ENCODE assay signal across 1 cellular context in genomic region chr12:105235747-105236476, GRCh38.
A peak's percentile ranks its signal among the peaks of the same experiment; 100 is the strongest.
TF ChIP-seq lines count a peak whose summit lies in the region.

TSS of gene APPL2 (minus strand) at chr12:105236174. CDS start at chr12:105236012, 162 bp downstream.

TF ChIP-seq in SK-N-SH, 30 proteins besides CTCF, POLR2A, EP300 and RAD21 (continued from another document):
- no peak for TF ChIP-seq ZBTB33 (IDR thresholded peaks at IDR 0.05; ENCODE audit: borderline replicate concordance, low read depth)
- TF ChIP-seq RCOR1 (IDR thresholded peaks at IDR 0.05; ENCODE audit: low read length), result no peak
- peak; percentile 73; the same call in 1 of the 2 replicates for TF ChIP-seq SIN3A (IDR thresholded peaks at IDR 0.05; ENCODE audit: borderline replicate concordance, low read depth, low read length)
- TF ChIP-seq USF2 (IDR thresholded peaks at IDR 0.05; ENCODE audit: borderline replicate concordance, low read depth, low read length), result no peak
- no peak for TF ChIP-seq SMC3 (IDR thresholded peaks at IDR 0.05; ENCODE audit: low read depth, low read length)
- no peak for TF ChIP-seq FOSL2 (IDR thresholded peaks at IDR 0.05; ENCODE audit: borderline replicate concordance, low read depth)
- no peak for TF ChIP-seq EZH2phosphoT487 (IDR thresholded peaks at IDR 0.05; ENCODE audit: borderline replicate concordance, low read depth)
- no peak for TF ChIP-seq NRF1 (IDR thresholded peaks at IDR 0.05; ENCODE audit: low read depth, low read length)
- 0 out of 2 replicates have a peak, but pooled peaks have one; percentile 23 for TF ChIP-seq FOXJ3 (CRISPR knock-in tag; IDR thresholded peaks at IDR 0.05)
- no peak for TF ChIP-seq IRF3 (IDR thresholded peaks at IDR 0.05; ENCODE audit: low read depth, low read length)
- TF ChIP-seq JUND (IDR thresholded peaks at IDR 0.05), result no peak
- TF ChIP-seq POLR2AphosphoS5 (IDR thresholded peaks at IDR 0.05; ENCODE audit: low read depth, low read length), result peak; percentile 94
- TF ChIP-seq GATA2 (CRISPR knock-in tag; IDR thresholded peaks at IDR 0.05), result no peak
- TF ChIP-seq YY1 (IDR thresholded peaks at IDR 0.05; ENCODE audit: low read depth), result peak; percentile 64; the same call in 1 of the 2 replicates
- TF ChIP-seq TEAD4 (IDR thresholded peaks at IDR 0.05; ENCODE audit: borderline replicate concordance, insufficient read depth), result no peak
- no peak for TF ChIP-seq FOXM1 (IDR thresholded peaks at IDR 0.05; ENCODE audit: low read depth)
- TF ChIP-seq MXI1 (IDR thresholded peaks at IDR 0.05; ENCODE audit: low read depth, low read length), result peak; percentile 44; the same call in 1 of the 2 replicates
- TF ChIP-seq MAX (IDR thresholded peaks at IDR 0.05; ENCODE audit: low read depth), result peak; percentile 79
